Comparison of ENCODE assay signal across 12 cellular contexts in genomic region chr19:16373539-16373938, GRCh38. TPM values are rescaled to one million over a fixed set of nuclear protein-coding genes. Genes with fewer than 3 reads are reported as not detected.
A peak's percentile ranks its signal among the peaks of the same experiment; 100 is the strongest.
DNase-seq lines count a peak whose midpoint lies in the region; TF ChIP-seq lines count a peak whose summit lies in the region.
"Had no signal": no experiment of that assay in that cellular context is flagged by ENCODE, and none has a peak within 500 bp of the region (broad histone marks: within the 10 kb centered on the region; RNA-seq: fewer than 3 reads in every experiment).

No MANE protein-coding gene starts in this region.

- H3K9me3 ChIP-seq in liver (ENCODE audit: control insufficient read depth in 4 of 4, low read length in 3 of 4) (no peaks in the 10 kb centered on the region), subcutaneous abdominal adipose tissue (ENCODE audit: control insufficient read depth in 5 of 5, low read length in 5 of 5) (no peaks in the 10 kb centered on the region)

- peak overlapping the region; percentile 61 for H3K4me3 Mint-ChIP-seq in T-helper 1 cell treated with Interleukin-12 subunit alpha and Interleukin-12 subunit beta and Interleukin-4 antibody, amounts not matched to agents 30 μg/mL and 1 μg/mL, for 36 hours

- peaks cover 0 to 24% (median 8%) of the 10 kb centered on the region in 4 donors for H3K36me3 ChIP-seq in liver (ENCODE audit: control insufficient read depth in 4 of 4, insufficient read depth in 3 of 4, low read depth in 1 of 4, low read length in 3 of 4)
- peaks cover 0 to 42% (median 37%) of the 10 kb centered on the region in 5 donors for H3K36me3 ChIP-seq in subcutaneous abdominal adipose tissue (ENCODE audit: control insufficient read depth in 5 of 5, insufficient read depth in 5 of 5, low read length in 5 of 5)

- H3K4me3 ChIP-seq in liver (ENCODE audit: low read depth in 1 of 3, low read length in 3 of 3) (no peak overlapping the region), subcutaneous abdominal adipose tissue (ENCODE audit: low read depth in 1 of 5, low read length in 5 of 5) (peak overlapping the region in 1 of 5 donors; percentile 4)

- no peak for DNase-seq in T-helper 1 cell
- DNase-seq in brain pericyte (ENCODE audit: low read depth, low spot score) = peak; percentile 87
- no peak for DNase-seq in KG1 (lab: John Stamatoyannopoulos, UW)
- no peak for DNase-seq in AML-193 (lab: John Stamatoyannopoulos, UW)
- no peak for DNase-seq in NCI-H2107 treated with DMSO at 0.1 percent for 48 hours (lab: John Stamatoyannopoulos, UW; ENCODE audit: unreplicated experiment)
- DNase-seq: erythroblast, NCI-H2081 had no signal

- peak in 1 of 2 donors; percentile 25 for TF ChIP-seq RAD21 in liver (IDR thresholded peaks at IDR 0.05)

- H3K4me1 Mint-ChIP-seq in T-helper 1 cell treated with Interleukin-12 subunit alpha and Interleukin-12 subunit beta and Interleukin-4 antibody, amounts not matched to agents 30 μg/mL and 1 μg/mL, for 36 hours (ENCODE audit: low read depth) = peaks cover 66% of the 10 kb centered on the region

- TF ChIP-seq CTCF in liver (IDR thresholded peaks at IDR 0.05; ENCODE audit: low read depth, low read length, missing input control) = no peak

- H3K9ac ChIP-seq in liver (ENCODE audit: low read depth in 1 of 2, low read length in 2 of 2) (no peak overlapping the region), subcutaneous abdominal adipose tissue (ENCODE audit: low read length in 5 of 5) (peak overlapping the region in 1 of 5 donors; percentile 10)

- H3K36me3 Mint-ChIP-seq in T-helper 1 cell treated with Interleukin-12 subunit alpha and Interleukin-12 subunit beta and Interleukin-4 antibody, amounts not matched to agents 30 μg/mL and 1 μg/mL, for 36 hours (ENCODE audit: low read depth) = peaks cover 39% of the 10 kb centered on the region

- no peaks in the 10 kb centered on the region for H3K27me3 Mint-ChIP-seq in T-helper 1 cell treated with Interleukin-12 subunit alpha and Interleukin-12 subunit beta and Interleukin-4 antibody, amounts not matched to agents 30 μg/mL and 1 μg/mL, for 36 hours (ENCODE audit: low read depth)

- peak overlapping the region; percentile 83 for H3K27ac Mint-ChIP-seq in T-helper 1 cell treated with Interleukin-12 subunit alpha and Interleukin-12 subunit beta and Interleukin-4 antibody, amounts not matched to agents 30 μg/mL and 1 μg/mL, for 36 hours
- H3K27ac Mint-ChIP-seq: activated T-helper 2 cell treated with anti-CD3 and anti-CD28 coated beads, Interferon-gamma antibody, Interleukin-2, Interleukin-4, amounts not matched to agents 10 μg/mL and 5 μg/mL and 100 μg/mL, durations not matched to agents 14 hours and 24 hours and 36 hours had no signal

- peak overlapping the region in 1 of 2 donors; percentile 23 for H3K27ac ChIP-seq in liver (ENCODE audit: low read depth in 1 of 2, low read length in 2 of 2)
- peak overlapping the region; percentile 37 for H3K27ac ChIP-seq in subcutaneous abdominal adipose tissue (ENCODE audit: low read depth, low read length)
- H3K27ac ChIP-seq: 22Rv1 had no signal

- H3K27me3 ChIP-seq in liver (ENCODE audit: control insufficient read depth in 4 of 4, insufficient read depth in 4 of 4, low read length in 3 of 4) = no peaks in the 10 kb centered on the region
- H3K27me3 ChIP-seq in subcutaneous abdominal adipose tissue (ENCODE audit: control insufficient read depth in 5 of 5, insufficient read depth in 4 of 5, low read length in 5 of 5) = no peaks in the 10 kb centered on the region

- H3K9me3 Mint-ChIP-seq in T-helper 1 cell treated with Interleukin-12 subunit alpha and Interleukin-12 subunit beta and Interleukin-4 antibody, amounts not matched to agents 30 μg/mL and 1 μg/mL, for 36 hours = no peaks in the 10 kb centered on the region
- H3K9me3 Mint-ChIP-seq: activated T-helper 2 cell treated with anti-CD3 and anti-CD28 coated beads, Interferon-gamma antibody, Interleukin-2, Interleukin-4, amounts not matched to agents 10 μg/mL and 5 μg/mL and 100 μg/mL, durations not matched to agents 14 hours and 24 hours and 36 hours had no signal

- H3K4me1 ChIP-seq in liver (ENCODE audit: control insufficient read depth in 4 of 4, insufficient read depth in 4 of 4, low read length in 3 of 4) = peaks cover 8 to 36% (median 28%) of the 10 kb centered on the region in 4 donors
- H3K4me1 ChIP-seq in subcutaneous abdominal adipose tissue (ENCODE audit: control insufficient read depth in 5 of 5, insufficient read depth in 5 of 5, low read length in 5 of 5) = peaks cover 20 to 50% (median 43%) of the 10 kb centered on the region in 5 donors

- 68% methylated on average over 12 of the region's 12 CpGs for WGBS in liver

TF ChIP-seq in liver, 16 proteins besides CTCF, POLR2A, EP300 and RAD21:
- TF ChIP-seq FOXA1 (IDR thresholded peaks at IDR 0.05) (no peak), TAF1 (conservative IDR thresholded peaks at IDR 0.05) (no peak), REST (IDR thresholded peaks at IDR 0.05) (no peak), FOXA2 (IDR thresholded peaks at IDR 0.05) (no peak), ZBTB33 (IDR thresholded peaks at IDR 0.05) (no peak), RXRA (IDR thresholded peaks at IDR 0.05) (peak; percentile 39 to 45), HNF4A (conservative IDR thresholded peaks at IDR 0.05) (peak in 1 of 2 donors; percentile 59), EGR1 (IDR thresholded peaks at IDR 0.05; ENCODE audit: low read depth in 2 of 2) (no peak), JUND (IDR thresholded peaks at IDR 0.05) (peak in 1 of 2 donors; percentile 33), NR2F2 (IDR thresholded peaks at IDR 0.05) (peak; percentile 87), GABPA (IDR thresholded peaks at IDR 0.05 in 1 of 2, conservative IDR thresholded peaks at IDR 0.05 in 1 of 2) (no peak), SP1 (IDR thresholded peaks at IDR 0.05) (no peak), ATF3 (IDR thresholded peaks at IDR 0.05) (no peak), MAX (IDR thresholded peaks at IDR 0.05) (no peak), YY1 (IDR thresholded peaks at IDR 0.05) (no peak), HNF4G (IDR thresholded peaks at IDR 0.05) (no peak)

RNA-seq across cellular contexts. Expression of gene KLF2, which starts 48.9 kb away (rescaled TPM):
- 10 to 100 TPM in 1 of 2 donors, 1 to 10 TPM in 1; 4.0 to 11.2 TPM for total RNA-seq in liver
- polyA plus RNA-seq in liver = 1 to 10 TPM; 3.9 to 4.4 TPM
